ENCODE assay signal across 8 cellular contexts in genomic region chr9:89701221-89701798, GRCh38.
DNase-seq lines count a peak whose midpoint lies in the region; ATAC-seq, FAIRE-seq and TF ChIP-seq lines count a peak whose summit lies in the region.

No MANE protein-coding gene starts in this region.

- SMC1A ChIA-PET in GM12878 (lab: Charles Lee; ENCODE audit: uncharacterized antibody, unreplicated experiment) = interaction anchor here (0.9 to 5.3 kb wide), 11 partner anchors 10 to 115 kb away, joined by 3 to 39 read pairs (median 4); no protein-coding TSS in a partner anchor

- intact Hi-C loops in GM12878 (cut with micrococcal nuclease; ENCODE audit: unreplicated experiment) = loop anchor here (5.0 kb wide), 1 partner anchor 116 kb away; no protein-coding TSS in a partner anchor

- peaks cover 73% of the 10 kb centered on the region for H3K4me1 Mint-ChIP-seq in T-helper 1 cell treated with Interleukin-12 subunit alpha and Interleukin-12 subunit beta and Interleukin-4 antibody, amounts not matched to agents 30 μg/mL and 1 μg/mL, for 36 hours (ENCODE audit: low read depth)

- no peaks in the 10 kb centered on the region for H3K9me3 ChIP-seq in GM12878 (replicated peaks; ENCODE audit: control insufficient read depth, insufficient read depth, low read length)

- no peaks in the 10 kb centered on the region for H3K9me3 Mint-ChIP-seq in T-helper 1 cell treated with Interleukin-12 subunit alpha and Interleukin-12 subunit beta and Interleukin-4 antibody, amounts not matched to agents 30 μg/mL and 1 μg/mL, for 36 hours

- TF ChIP-seq POLR2A in GM12878 (IDR thresholded peaks at IDR 0.05; ENCODE audit: low read depth, low read length) = peak; percentile 86

- H3K36me3 Mint-ChIP-seq in T-helper 1 cell treated with Interleukin-12 subunit alpha and Interleukin-12 subunit beta and Interleukin-4 antibody, amounts not matched to agents 30 μg/mL and 1 μg/mL, for 36 hours (ENCODE audit: low read depth) = peaks cover 39% of the 10 kb centered on the region

- CTCF ChIA-PET in GM10248 (lab: Yijun Ruan, JAX) = interaction anchor here (0.8 to 2.2 kb wide), 7 partner anchors 9 to 152 kb away, joined by 3 to 5 read pairs (median 4); no protein-coding TSS in a partner anchor
- CTCF ChIA-PET in GM12878 (lab: Yijun Ruan, JAX) = interaction anchor here (0.6 to 2.2 kb wide), 5 partner anchors 10 to 331 kb away, joined by 3 to 8 read pairs (median 4); no protein-coding TSS in a partner anchor

- peak overlapping the region; percentile 83 for H3K27ac ChIP-seq in GM12878 (ENCODE audit: control insufficient read depth, insufficient read depth)

- ATAC-seq in GM21619 (IDR thresholded peaks at IDR 0.05; ENCODE audit: unreplicated experiment) (peak; percentile 75), GM12878 (peak; percentile 95)

- no peaks in the 10 kb centered on the region for H4K20me1 ChIP-seq in GM12878 (ENCODE audit: control insufficient read depth, insufficient read depth)

- WGBS in GM12878 (ENCODE audit: insufficient coverage, insufficient replicate concordance, low lambda C conversion rate, missing lambda C conversion rate) = under 1% methylated on average over 14 of the region's 14 CpGs

- peak overlapping the region; percentile 69 for H3K4me2 ChIP-seq in GM12878 (ENCODE audit: control insufficient read depth, insufficient read depth)

- peaks cover 10% of the 10 kb centered on the region for H3K79me2 ChIP-seq in GM12878 (ENCODE audit: control insufficient read depth, insufficient read depth, low read length)

- TF ChIP-seq CTCF in GM10248 (IDR thresholded peaks at IDR 0.05; ENCODE audit: control extremely low read depth, extremely low read depth, low read depth, missing control alignments) (no peak), GM12878 (IDR thresholded peaks at IDR 0.05 in 2 of 3, conservative IDR thresholded peaks at IDR 0.05 in 1 of 3; ENCODE audit: control insufficient read depth in 2 of 3, extremely low read depth in 1 of 3, insufficient read depth in 1 of 3, low read depth in 3 of 3, low read length in 3 of 3) (no peak)

- RAD21 ChIA-PET in GM12878 (lab: Charles Lee; ENCODE audit: unreplicated experiment) = interaction anchor here (0.6 to 5.5 kb wide), 13 partner anchors 10 to 298 kb away, joined by 3 to 57 read pairs (median 7); no protein-coding TSS in a partner anchor

- in situ Hi-C loops in GM12878 (cut with MboI) = no loop called here

- H2AFZ ChIP-seq in GM12878 (ENCODE audit: control insufficient read depth, low read depth, low read length) = peak overlapping the region; percentile 11

- TF ChIP-seq EP300 in GM12878 (IDR thresholded peaks at IDR 0.05; ENCODE audit: borderline replicate concordance in 1 of 2, control insufficient read depth in 1 of 2, low read depth in 2 of 2, low read length in 2 of 2) = peak; percentile 27 to 91; a peak in 2 of 4 replicates

- BruUV-seq in GM12878 (replicated peaks; lab: Mats Ljungman, UMichigan) = no TSS peak

- peak; percentile 84 for DNase-seq in GM10248 (ENCODE audit: extremely low spot score)
- DNase-seq in GM12878 (ENCODE audit: low read depth, low spot score) = peak; percentile 73
- peak; percentile 43 to 67 for DNase-seq in stimulated activated CD8-positive, alpha-beta memory T cell treated with anti-CD3 and anti-CD28 coated beads, Interleukin-7, amount 100 ng/mL, for 48 hours (ENCODE audit: extremely low read depth in 1 of 2, low read depth in 1 of 2)
- DNase-seq in NCI-H2081 (lab: John Stamatoyannopoulos, UW) = no peak
- DNase-seq in SIG-M5 treated with dmso at 0.1 percent for 504 hours (lab: John Stamatoyannopoulos, UW; ENCODE audit: unreplicated experiment) = no peak
- no peak for DNase-seq in hepatic stellate cell (ENCODE audit: low spot score)

- H3K9ac ChIP-seq in GM12878 (ENCODE audit: control insufficient read depth, insufficient read depth, low read length) = peak overlapping the region; percentile 59; the same call in 1 of the 2 replicates

- peak overlapping the region; percentile 41 for H3K4me3 ChIP-seq in GM12878

- POLR2A ChIA-PET in GM10248 (lab: Yijun Ruan, JAX) (interaction anchor here (0.8 to 0.9 kb wide), 2 partner anchors 9 to 96 kb away, joined by 3 read pairs; partner anchors contain the start of gene GADD45G), GM12878 (lab: Charles Lee) (interaction anchor here (0.8 to 2.2 kb wide), 7 partner anchors 8 to 114 kb away, joined by 3 to 9 read pairs (median 4); no protein-coding TSS in a partner anchor)

- no peaks in the 10 kb centered on the region for H3K27me3 ChIP-seq in GM12878 (replicated peaks in 1 of 2; ENCODE audit: control insufficient read depth in 2 of 2, insufficient read depth in 2 of 2, low read length in 1 of 2)

- peaks cover 20% of the 10 kb centered on the region for H3K4me1 ChIP-seq in GM12878 (ENCODE audit: control insufficient read depth, insufficient read depth, low read length)

- peak overlapping the region; percentile 97 for H3K4me3 Mint-ChIP-seq in T-helper 1 cell treated with Interleukin-12 subunit alpha and Interleukin-12 subunit beta and Interleukin-4 antibody, amounts not matched to agents 30 μg/mL and 1 μg/mL, for 36 hours

- H3K36me3 ChIP-seq in GM12878 (ENCODE audit: control insufficient read depth in 2 of 2, insufficient read depth in 2 of 2, low read length in 1 of 2) = no peaks in the 10 kb centered on the region

- H3K27me3 Mint-ChIP-seq in T-helper 1 cell treated with Interleukin-12 subunit alpha and Interleukin-12 subunit beta and Interleukin-4 antibody, amounts not matched to agents 30 μg/mL and 1 μg/mL, for 36 hours (ENCODE audit: low read depth) = no peaks in the 10 kb centered on the region

- peak overlapping the region; percentile 98 for H3K27ac Mint-ChIP-seq in T-helper 1 cell treated with Interleukin-12 subunit alpha and Interleukin-12 subunit beta and Interleukin-4 antibody, amounts not matched to agents 30 μg/mL and 1 μg/mL, for 36 hours

- FAIRE-seq in GM12878 (lab: Jason Lieb, UNC) = peak; percentile 78

- TF ChIP-seq RAD21 in GM12878 (IDR thresholded peaks at IDR 0.05; ENCODE audit: insufficient read depth, low read depth, low read length) = no peak

TF ChIP-seq in GM12878, 131 proteins besides CTCF, POLR2A, EP300 and RAD21 (continues in another document):
- TF ChIP-seq MYB (IDR thresholded peaks at IDR 0.05; ENCODE audit: borderline replicate concordance, low read depth, low read length) = peak; percentile 75; the same call in 1 of the 2 replicates
- TF ChIP-seq ZBTB4 (CRISPR knock-in tag; IDR thresholded peaks at IDR 0.05) = no peak
- TF ChIP-seq TCF3 (IDR thresholded peaks at IDR 0.05; ENCODE audit: borderline replicate concordance, insufficient read depth, low read depth, low read length) = no peak
- TF ChIP-seq MAX (IDR thresholded peaks at IDR 0.05; ENCODE audit: low read depth, low read length) = peak; percentile 59; the same call in 1 of the 2 replicates
- TF ChIP-seq POLR2AphosphoS2 (IDR thresholded peaks at IDR 0.05; ENCODE audit: low read depth, low read length) = peak; percentile 58; the same call in 1 of the 2 replicates
- peak; percentile 50; the same call in 1 of the 2 replicates for TF ChIP-seq ATF7 (IDR thresholded peaks at IDR 0.05; ENCODE audit: low read depth)
- no peak for TF ChIP-seq IRF5 (IDR thresholded peaks at IDR 0.05; ENCODE audit: borderline replicate concordance)
- TF ChIP-seq IKZF1 (conservative IDR thresholded peaks at IDR 0.05) = peak; percentile 92
- 0 out of 2 replicates have a peak, but pooled peaks have one; percentile 25 for TF ChIP-seq JUNB (IDR thresholded peaks at IDR 0.05)
- peak; percentile 64; the same call in 1 of the 2 replicates for TF ChIP-seq TCF12 (IDR thresholded peaks at IDR 0.05; ENCODE audit: low read depth, low read length)
- peak; percentile 72; the same call in 1 of the 2 replicates for TF ChIP-seq PAX5 (IDR thresholded peaks at IDR 0.05; ENCODE audit: borderline replicate concordance, low read depth, low read length)
- TF ChIP-seq MXI1 (IDR thresholded peaks at IDR 0.05; ENCODE audit: low read depth, low read length) = peak; percentile 85

Comparison
In these comparisons a context has a peak if more than half of its experiments do, and no peak if none do; other contexts are left out.
1. DNase-seq: peak in GM10248 (single experiment), GM12878 (single experiment) and stimulated activated CD8-positive, alpha-beta memory T cell treated with anti-CD3 and anti-CD28 coated beads, Interleukin-7, amount 100 ng/mL, for 48 hours (2 of 2); none in NCI-H2081 (0 of 2), SIG-M5 treated with dmso at 0.1 percent for 504 hours (single experiment) and hepatic stellate cell (single experiment).